10 cellular contexts compared by ENCODE assay signal in genomic region chr16:27285676-27286196, GRCh38. TPM values are rescaled to one million over a fixed set of nuclear protein-coding genes. Genes with fewer than 3 reads are reported as not detected.
DNase-seq lines count a peak whose midpoint lies in the region; ATAC-seq and TF ChIP-seq lines count a peak whose summit lies in the region.
"Had no signal": no experiment of that assay in that cellular context is flagged by ENCODE, and none has a peak within 500 bp of the region (broad histone marks: within the 10 kb centered on the region; RNA-seq: fewer than 3 reads in every experiment).

No MANE protein-coding gene starts in this region.

- dilution Hi-C loops in mammary epithelial cell (cut with HindIII; ENCODE audit: low sequenced_read_pairs), result no loop called here

- no peak for DNase-seq in activated naive CD4-positive, alpha-beta T cell treated with anti-CD3 and anti-CD28 coated beads, Interleukin-2, amount 50 U/mL, for 72 hours (ENCODE audit: low spot score in 2 of 2)
- no peak for DNase-seq in activated naive CD4-positive, alpha-beta T cell treated with anti-CD3 and anti-CD28 coated beads, Interleukin-2, amount 50 U/mL, for 16 hours
- no peak for DNase-seq in mammary epithelial cell
- DNase-seq in mesenchymal stem cell, result no peak
- peak in 1 of 2 donors; percentile 82 for DNase-seq in aorta
- DNase-seq: activated T-cell treated with anti-CD3 and anti-CD28 coated beads, Interleukin-2, amount 50 U/mL, for 4 hours had no signal

- no peaks in the 10 kb centered on the region for H3K36me3 ChIP-seq in mammary epithelial cell (ENCODE audit: insufficient read depth, low read length)
- H3K36me3 ChIP-seq in mesenchymal stem cell (ENCODE audit: control insufficient read depth in 1 of 2, insufficient read depth in 2 of 2, low read depth in 1 of 2, low read length in 2 of 2), result no peaks in the 10 kb centered on the region
- no peaks in the 10 kb centered on the region for H3K36me3 ChIP-seq in aorta (ENCODE audit: control insufficient read depth in 1 of 2, insufficient read depth in 2 of 2, low read length in 1 of 2)

- peak overlapping the region in 1 of 2 experiments; percentile 78 for H3K18ac ChIP-seq in mesenchymal stem cell (ENCODE audit: low read depth in 1 of 2, low read length in 2 of 2)

- H4K91ac ChIP-seq in mesenchymal stem cell (ENCODE audit: low read length), result no peak overlapping the region

- TSS peak; percentile 46 for BruUV-seq in mammary epithelial cell (replicated peaks; lab: Mats Ljungman, UMichigan)

- H4K8ac ChIP-seq in mesenchymal stem cell (ENCODE audit: low read length), result no peak overlapping the region

- peaks cover 28 to 53% of the 10 kb centered on the region in 2 donors for H3K36me3 Mint-ChIP-seq in activated naive CD4-positive, alpha-beta T cell treated with anti-CD3 and anti-CD28 coated beads, Interleukin-2, amount 50 U/mL, for 72 hours

- peaks cover 8 to 11% of the 10 kb centered on the region in 2 donors for H3K9me3 Mint-ChIP-seq in activated naive CD4-positive, alpha-beta T cell treated with anti-CD3 and anti-CD28 coated beads, Interleukin-2, amount 50 U/mL, for 72 hours
- H3K9me3 Mint-ChIP-seq: activated T-cell treated with anti-CD3 and anti-CD28 coated beads, Interleukin-2, amount 50 U/mL, for 4 hours had no signal

- H3K4me2 ChIP-seq in mammary epithelial cell (ENCODE audit: insufficient read depth, low read depth, low read length) (peak overlapping the region; percentile 16), mesenchymal stem cell (ENCODE audit: low read length, poor library complexity, severe bottlenecking) (no peak overlapping the region)

- H2BK12ac ChIP-seq in mesenchymal stem cell (ENCODE audit: low read length in 2 of 2), result peak overlapping the region in 1 of 2 experiments; percentile 4

- H2BK15ac ChIP-seq in mesenchymal stem cell (ENCODE audit: low read depth, poor library complexity, severe bottlenecking), result peak overlapping the region; percentile 5

- no peaks in the 10 kb centered on the region for H3K79me2 ChIP-seq in mammary epithelial cell (ENCODE audit: insufficient read depth, low read length)

- no peaks in the 10 kb centered on the region for H3K27me3 ChIP-seq in mammary epithelial cell (ENCODE audit: insufficient read depth, low read length)
- H3K27me3 ChIP-seq in mesenchymal stem cell (ENCODE audit: control insufficient read depth in 1 of 2, insufficient read depth in 1 of 2, low read length in 2 of 2), result no peaks in the 10 kb centered on the region
- H3K27me3 ChIP-seq in aorta (ENCODE audit: control insufficient read depth in 1 of 2, insufficient read depth in 2 of 2, low read length in 1 of 2), result no peaks in the 10 kb centered on the region

- H3K27ac Mint-ChIP-seq in activated naive CD4-positive, alpha-beta T cell treated with anti-CD3 and anti-CD28 coated beads, Interleukin-2, amount 50 U/mL, for 72 hours, result peak overlapping the region in 1 of 2 donors; percentile 56

- peak overlapping the region; percentile 11 for H2AK5ac ChIP-seq in mesenchymal stem cell (ENCODE audit: low read length, severe bottlenecking)

- no peak overlapping the region for H3K4me3 ChIP-seq in mammary epithelial cell (replicated peaks in 1 of 3; ENCODE audit: insufficient read depth in 1 of 3, low read depth in 2 of 3, low read length in 3 of 3)
- peak overlapping the region in 1 of 2 experiments; percentile 25 for H3K4me3 ChIP-seq in mesenchymal stem cell (ENCODE audit: insufficient read depth in 1 of 2, low read depth in 1 of 2, low read length in 2 of 2)
- H3K4me3 ChIP-seq in aorta (ENCODE audit: low read length in 2 of 2), result no peak overlapping the region

- CTCF ChIA-PET in mammary epithelial cell (lab: Charles Lee; ENCODE audit: low non-redundant PET), result no interaction called here

- H2AFZ ChIP-seq in mammary epithelial cell (ENCODE audit: low read depth, low read length) (peak overlapping the region; percentile 43), mesenchymal stem cell (ENCODE audit: low read depth, low read length) (no peak overlapping the region)

- no peaks in the 10 kb centered on the region for H3K79me1 ChIP-seq in mesenchymal stem cell (replicated peaks; ENCODE audit: low read length, poor library complexity, severe bottlenecking)

- ATAC-seq in activated naive CD4-positive, alpha-beta T cell treated with anti-CD3 and anti-CD28 coated beads, Interleukin-2, amount 50 U/mL, for 72 hours, result peak; percentile 8 to 67
- ATAC-seq in aorta (ENCODE audit: low FRiP score), result peak; percentile 77
- no peak for ATAC-seq in HG03439 (IDR thresholded peaks at IDR 0.05; ENCODE audit: unreplicated experiment)
- ATAC-seq in HG03108 (IDR thresholded peaks at IDR 0.05; ENCODE audit: unreplicated experiment), result no peak
- no peak for ATAC-seq in GM21528 (IDR thresholded peaks at IDR 0.05; ENCODE audit: low FRiP score, unreplicated experiment)

- H3K9me3 ChIP-seq in mammary epithelial cell (replicated peaks; ENCODE audit: insufficient read depth, low read length) (peaks cover 7% of the 10 kb centered on the region), mesenchymal stem cell (ENCODE audit: control insufficient read depth, low read length) (no peaks in the 10 kb centered on the region), aorta (ENCODE audit: control insufficient read depth, low read length) (no peaks in the 10 kb centered on the region)

- H3K4me1 ChIP-seq in mammary epithelial cell (ENCODE audit: insufficient read depth, low read length) (peaks cover 16% of the 10 kb centered on the region), mesenchymal stem cell (ENCODE audit: control insufficient read depth, insufficient read depth, low read depth, low read length) (peaks cover 13% of the 10 kb centered on the region), aorta (ENCODE audit: control insufficient read depth in 1 of 2, insufficient read depth in 2 of 2, low read length in 2 of 2) (peaks cover 0 to 3% of the 10 kb centered on the region in 2 donors)

- intact Hi-C loops in mammary epithelial cell (cut with micrococcal nuclease) (loop anchor here (2.0 kb wide), 1 partner anchor 17 kb away; the partner anchor contains the start of gene NSMCE1), aorta (cut with DNase I) (no loop called here)

- no peak overlapping the region for H3K9ac ChIP-seq in mammary epithelial cell (ENCODE audit: insufficient read depth, low read length)
- peak overlapping the region; percentile 54 for H3K9ac ChIP-seq in mesenchymal stem cell (ENCODE audit: low read length)

- H3K14ac ChIP-seq in mesenchymal stem cell (ENCODE audit: low read length in 2 of 2), result peak overlapping the region in 1 of 2 experiments; percentile 18

- in situ Hi-C loops in mammary epithelial cell (cut with MboI; ENCODE audit: low sequenced_read_pairs in 2 of 2), result no loop called here

- no peak overlapping the region for H3K23ac ChIP-seq in mesenchymal stem cell (ENCODE audit: low read length in 2 of 2)

- no peak for TF ChIP-seq CTCF in mammary epithelial cell (conservative IDR thresholded peaks at IDR 0.05 in 1 of 2, IDR thresholded peaks at IDR 0.05 in 1 of 2; ENCODE audit: extremely low read depth in 1 of 2, insufficient read depth in 1 of 2, low read depth in 1 of 2, low read length in 2 of 2)

- H2BK5ac ChIP-seq in mesenchymal stem cell (ENCODE audit: low read depth, low read length, poor library complexity, severe bottlenecking), result peak overlapping the region; percentile 81

- peak overlapping the region in 1 of 2 experiments; percentile 65 for H3K4ac ChIP-seq in mesenchymal stem cell (ENCODE audit: low read depth in 1 of 2, low read length in 2 of 2)

- no peaks in the 10 kb centered on the region for H4K20me1 ChIP-seq in mammary epithelial cell (ENCODE audit: insufficient read depth, low read length)

- no peak overlapping the region for H3K27ac ChIP-seq in mammary epithelial cell (ENCODE audit: insufficient read depth, low read depth, low read length)
- H3K27ac ChIP-seq in mesenchymal stem cell (ENCODE audit: low read length, poor library complexity, severe bottlenecking), result peak overlapping the region; percentile 87
- peak overlapping the region in 1 of 2 donors; percentile 5 for H3K27ac ChIP-seq in aorta (ENCODE audit: low read depth in 1 of 2, low read length in 2 of 2)
- H3K27ac ChIP-seq: C4-2B had no signal

- WGBS in mammary epithelial cell (ENCODE audit: low coverage, missing lambda C conversion rate), result 76% methylated on average over 6 of the region's 6 CpGs
- 86% methylated on average over 5 of the region's 6 CpGs for WGBS in mesenchymal stem cell
- 82 to 95% methylated on average over 6 of the region's 6 CpGs for WGBS in aorta, 2 donors

- H2BK120ac ChIP-seq in mesenchymal stem cell (ENCODE audit: low read depth, low read length), result peak overlapping the region; percentile 35

RNA-seq across cellular contexts. Expression of gene NSMCE1, which starts 17.2 kb away (rescaled TPM):
- total RNA-seq in activated naive CD4-positive, alpha-beta T cell treated with anti-CD3 and anti-CD28 coated beads, Interleukin-2, amount 50 U/mL, for 72 hours, result 100 to 1,000 TPM; 106 to 132 TPM
- total RNA-seq in mammary epithelial cell (10 to 100 TPM; 71.6 to 81.2 TPM), aorta (10 to 100 TPM; 34.6 to 39.1 TPM)
- polyA plus RNA-seq in mammary epithelial cell (54.1 TPM), aorta (10 to 100 TPM; 71.0 to 74.2 TPM)
- polyA minus RNA-seq in mammary epithelial cell, result 71.1 TPM
- 52.8 TPM for polyA plus RNA-seq in mesenchymal stem cell (2013, experiment 1 of 2)
- 54.6 TPM for polyA plus RNA-seq in mesenchymal stem cell (2013, experiment 2 of 2)

RNA-seq across cellular contexts. Expression of gene IL4R, which starts 28.0 kb away (rescaled TPM):
- total RNA-seq in activated naive CD4-positive, alpha-beta T cell treated with anti-CD3 and anti-CD28 coated beads, Interleukin-2, amount 50 U/mL, for 72 hours, result 100 to 1,000 TPM; 166 to 218 TPM
- total RNA-seq in mammary epithelial cell (100 to 1,000 TPM in 1 of 2 donors, 10 to 100 TPM in 1; 69.8 to 152 TPM), aorta (100 to 1,000 TPM in 1 of 2 donors, 10 to 100 TPM in 1; 91.7 to 138 TPM)
- polyA plus RNA-seq in mammary epithelial cell (94.9 TPM), aorta (10 to 100 TPM in 1 of 2 donors, 1 to 10 TPM in 1; 7.5 to 50.7 TPM)
- polyA minus RNA-seq in mammary epithelial cell, result 198 TPM
- polyA plus RNA-seq in mesenchymal stem cell (2013, experiment 1 of 2), result 79.3 TPM
- 85.4 TPM for polyA plus RNA-seq in mesenchymal stem cell (2013, experiment 2 of 2)

Comparison
In these comparisons a context has a peak if more than half of its experiments do, and no peak if none do; other contexts are left out.
1. ATAC-seq: peak in activated naive CD4-positive, alpha-beta T cell treated with anti-CD3 and anti-CD28 coated beads, Interleukin-2, amount 50 U/mL, for 72 hours (2 of 2) and aorta (single experiment); none in HG03439 (single experiment), HG03108 (single experiment) and GM21528 (single experiment).